In the genomic region with DNA sequence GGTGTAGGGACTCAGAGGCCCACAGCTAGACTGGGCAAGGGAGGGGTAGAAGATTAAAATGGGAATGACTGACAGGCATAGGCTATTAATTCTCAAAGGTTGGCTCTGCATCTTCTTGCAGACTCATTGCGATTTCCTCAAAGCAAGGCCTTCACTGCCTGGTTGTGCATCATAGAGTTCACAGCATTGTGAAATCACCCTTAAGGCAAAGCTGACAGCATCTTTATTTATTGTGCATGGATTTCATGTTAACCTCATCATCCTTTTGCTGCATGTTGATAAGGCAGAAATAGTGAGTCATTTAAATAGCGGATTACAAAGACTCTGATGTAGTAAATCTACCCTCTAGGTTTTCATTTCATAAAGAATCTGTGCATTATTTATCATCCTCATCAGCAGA, we compare ENCODE assay signal across 13 cellular contexts. TPM values are rescaled to one million over a fixed set of nuclear protein-coding genes. Genes with fewer than 3 reads are reported as not detected.
A peak's percentile ranks its signal among the peaks of the same experiment; 100 is the strongest.
DNase-seq lines count a peak whose midpoint lies in the region; ATAC-seq and TF ChIP-seq lines count a peak whose summit lies in the region.
"Had no signal": no experiment of that assay in that cellular context is flagged by ENCODE, and none has a peak within 500 bp of the region (broad histone marks: within the 10 kb centered on the region; RNA-seq: fewer than 3 reads in every experiment).

No MANE protein-coding gene starts in this region.

- H4K20me1 ChIP-seq in mammary epithelial cell (ENCODE audit: insufficient read depth, low read length), result no peaks in the 10 kb centered on the region

- H3K4me3 ChIP-seq in MG63 (no peak overlapping the region), mammary epithelial cell (replicated peaks in 1 of 3; ENCODE audit: insufficient read depth in 1 of 3, low read depth in 2 of 3, low read length in 3 of 3) (no peak overlapping the region), lung (no peak overlapping the region), prostate gland (no peak overlapping the region)
- H3K4me3 ChIP-seq: K562 had no signal

- DNase-seq in EH (ENCODE audit: low read depth) (peak; percentile 96), MG63 (peak; percentile 40), mammary epithelial cell (peak; percentile 88), lung (ENCODE audit: low spot score) (no peak), mesenteric fat pad (ENCODE audit: low spot score) (no peak), prostate gland (ENCODE audit: low spot score) (no peak)
- DNase-seq in activated CD4-positive, alpha-beta T cell treated with anti-CD3 and anti-CD28 coated beads for 36 hours, result no peak
- DNase-seq: CD8-positive, alpha-beta T cell; head of caudate nucleus; NCI-H1930 had no signal

- POLR2A ChIA-PET in activated CD4-positive, alpha-beta T cell treated with anti-CD3 and anti-CD28 coated beads for 36 hours (lab: Charles Lee), result no interaction called here

- H3K36me3 Mint-ChIP-seq in activated CD4-positive, alpha-beta T cell treated with anti-CD3 and anti-CD28 coated beads for 36 hours (ENCODE audit: low read depth), result no peaks in the 10 kb centered on the region
- H3K36me3 Mint-ChIP-seq: CD8-positive, alpha-beta T cell; WTC11 had no signal

- BruUV-seq in mammary epithelial cell (replicated peaks; lab: Mats Ljungman, UMichigan), result no TSS peak

- 31% methylated on average over 2 of the region's 2 CpGs for WGBS in mammary epithelial cell (ENCODE audit: low coverage, missing lambda C conversion rate)
- 86 to 92% methylated on average over 2 of the region's 2 CpGs for WGBS in lung, 2 donors
- 100% methylated on average over 2 of the region's 2 CpGs for WGBS in prostate gland

- no peaks in the 10 kb centered on the region for H3K4me1 Mint-ChIP-seq in activated CD4-positive, alpha-beta T cell treated with anti-CD3 and anti-CD28 coated beads for 36 hours

- no peaks in the 10 kb centered on the region for H3K9me3 ChIP-seq in MG63
- H3K9me3 ChIP-seq in mammary epithelial cell (replicated peaks; ENCODE audit: insufficient read depth, low read length), result no peaks in the 10 kb centered on the region
- H3K9me3 ChIP-seq in lung (ENCODE audit: control insufficient read depth in 2 of 2, insufficient read depth in 1 of 2, low read length in 1 of 2), result no peaks in the 10 kb centered on the region
- no peaks in the 10 kb centered on the region for H3K9me3 ChIP-seq in prostate gland

- no peak overlapping the region for H3K4me3 Mint-ChIP-seq in activated CD4-positive, alpha-beta T cell treated with anti-CD3 and anti-CD28 coated beads for 36 hours
- H3K4me3 Mint-ChIP-seq: CD8-positive, alpha-beta T cell; WTC11 had no signal

- TF ChIP-seq CTCF in mammary epithelial cell (conservative IDR thresholded peaks at IDR 0.05 in 1 of 2, IDR thresholded peaks at IDR 0.05 in 1 of 2; ENCODE audit: extremely low read depth in 1 of 2, insufficient read depth in 1 of 2, low read depth in 1 of 2, low read length in 2 of 2) (no peak), lung (IDR thresholded peaks at IDR 0.05; ENCODE audit: control extremely low read depth, extremely low read depth) (no peak), prostate gland (IDR thresholded peaks at IDR 0.05) (no peak)

- H3K27ac ChIP-seq in mammary epithelial cell (ENCODE audit: insufficient read depth, low read depth, low read length) (no peak overlapping the region), lung (ENCODE audit: low read depth in 1 of 2, low read length in 1 of 2) (no peak overlapping the region), prostate gland (no peak overlapping the region)

- H2AFZ ChIP-seq in mammary epithelial cell (ENCODE audit: low read depth, low read length), result no peak overlapping the region

- H3K27me3 Mint-ChIP-seq in activated CD4-positive, alpha-beta T cell treated with anti-CD3 and anti-CD28 coated beads for 36 hours, result peaks cover 30% of the 10 kb centered on the region

- ATAC-seq in lung (ENCODE audit: insufficient read depth, low FRiP score) (peak; percentile 41), GM18861 (IDR thresholded peaks at IDR 0.05; ENCODE audit: unreplicated experiment) (no peak)
- ATAC-seq in activated CD4-positive, alpha-beta T cell treated with anti-CD3 and anti-CD28 coated beads for 36 hours, result no peak
- ATAC-seq: CD8-positive, alpha-beta T cell; K562 had no signal

- in situ Hi-C loops in mammary epithelial cell (cut with MboI; ENCODE audit: low sequenced_read_pairs in 2 of 2), result no loop called here

- dilution Hi-C loops in mammary epithelial cell (cut with HindIII; ENCODE audit: low sequenced_read_pairs), result no loop called here

- H3K9me3 Mint-ChIP-seq in activated CD4-positive, alpha-beta T cell treated with anti-CD3 and anti-CD28 coated beads for 36 hours (ENCODE audit: low read depth), result no peaks in the 10 kb centered on the region
- H3K9me3 Mint-ChIP-seq: CD8-positive, alpha-beta T cell had no signal

- no peak for TF ChIP-seq POLR2A in prostate gland (IDR thresholded peaks at IDR 0.05)

- no peaks in the 10 kb centered on the region for H3K79me2 ChIP-seq in mammary epithelial cell (ENCODE audit: insufficient read depth, low read length)

- intact Hi-C loops in mammary epithelial cell (cut with micrococcal nuclease), result loop anchor here (2.0 to 5.0 kb wide), 2 partner anchors 34 to 51 kb away; no protein-coding TSS in a partner anchor
- intact Hi-C loops in activated CD4-positive, alpha-beta T cell treated with anti-CD3 and anti-CD28 coated beads for 36 hours (cut with DNase I, micrococcal nuclease), result no loop called here
- intact Hi-C loops in prostate gland (cut with DNase I), result no loop called here

- H3K4me1 ChIP-seq in mammary epithelial cell (ENCODE audit: insufficient read depth, low read length) (peaks cover 13% of the 10 kb centered on the region), lung (ENCODE audit: control insufficient read depth in 2 of 2, insufficient read depth in 2 of 2, low read length in 2 of 2) (peaks cover 0 to 10% of the 10 kb centered on the region in 2 donors), prostate gland (replicated peaks) (no peaks in the 10 kb centered on the region)

- H3K9ac ChIP-seq in mammary epithelial cell (ENCODE audit: insufficient read depth, low read length), result no peak overlapping the region

- H3K27me3 ChIP-seq in MG63, result no peaks in the 10 kb centered on the region
- no peaks in the 10 kb centered on the region for H3K27me3 ChIP-seq in mammary epithelial cell (ENCODE audit: insufficient read depth, low read length)
- no peaks in the 10 kb centered on the region for H3K27me3 ChIP-seq in lung (ENCODE audit: control insufficient read depth, insufficient read depth)
- no peaks in the 10 kb centered on the region for H3K27me3 ChIP-seq in prostate gland (replicated peaks; ENCODE audit: insufficient read depth)

- H3K36me3 ChIP-seq in MG63 (no peaks in the 10 kb centered on the region), mammary epithelial cell (ENCODE audit: insufficient read depth, low read length) (no peaks in the 10 kb centered on the region), lung (ENCODE audit: control insufficient read depth in 2 of 2, insufficient read depth in 2 of 2, low read length in 2 of 2) (no peaks in the 10 kb centered on the region), prostate gland (no peaks in the 10 kb centered on the region)

- H3K4me2 ChIP-seq in mammary epithelial cell (ENCODE audit: insufficient read depth, low read depth, low read length), result no peak overlapping the region

- no peak overlapping the region for H3K27ac Mint-ChIP-seq in activated CD4-positive, alpha-beta T cell treated with anti-CD3 and anti-CD28 coated beads for 36 hours
- H3K27ac Mint-ChIP-seq: CD8-positive, alpha-beta T cell; WTC11 had no signal

- CTCF ChIA-PET in mammary epithelial cell (lab: Charles Lee; ENCODE audit: low non-redundant PET), result no interaction called here
- CTCF ChIA-PET in activated CD4-positive, alpha-beta T cell treated with anti-CD3 and anti-CD28 coated beads for 36 hours (lab: Charles Lee), result no interaction called here

RNA-seq across cellular contexts. Expression of a gene that starts 13.6 kb away (rescaled TPM):
- total RNA-seq in MG63 (2014; rRNA removed; shearing (Covaris generic); ENCODE audit: low replicate concordance), result 0.07 and 0.56 TPM in 2 replicates
- total RNA-seq in mammary epithelial cell (10 to 100 TPM; 22.3 to 49.0 TPM), lung (10 to 100 TPM; 15.1 to 37.7 TPM), mesenteric fat pad (120 TPM), prostate gland (under 1 TPM; 0.27 to 0.62 TPM)
- polyA plus RNA-seq in mammary epithelial cell (3.7 TPM), lung (1 to 10 TPM in 1 of 2 donors, under 1 TPM in 1; 0.51 to 4.4 TPM)
- polyA minus RNA-seq in mammary epithelial cell, result 28.5 TPM
- 1 to 10 TPM in 1 of 2 experiments, under 1 TPM in 1; 0.39 to 1.0 TPM for total RNA-seq in activated CD4-positive, alpha-beta T cell treated with anti-CD3 and anti-CD28 coated beads for 36 hours
- total RNA-seq: CD8-positive, alpha-beta T cell; K562 had no signal
- polyA plus RNA-seq: K562 had no signal

Comparison
In these comparisons a context has a peak if more than half of its experiments do, and no peak if none do; other contexts are left out.
1. DNase-seq: peak in EH (single experiment), MG63 (single experiment) and mammary epithelial cell (single experiment); none in lung (single experiment), activated CD4-positive, alpha-beta T cell treated with anti-CD3 and anti-CD28 coated beads for 36 hours (single experiment), mesenteric fat pad (single experiment) and prostate gland (single experiment).
2. RNA of a gene that starts 13.6 kb away (total RNA-seq): 120 TPM in mesenteric fat pad (single experiment), 22.3 to 49.0 TPM in mammary epithelial cell and 15.1 to 37.7 TPM in lung; 0.39 to 1.0 TPM in activated CD4-positive, alpha-beta T cell treated with anti-CD3 and anti-CD28 coated beads for 36 hours, 0.27 to 0.62 TPM in prostate gland and 0.07 to 0.56 TPM in MG63; every median in the first group is over 4 times any median in the second.